5 cellular contexts compared by ENCODE assay signal in genomic region chr20:45797510-45797909, GRCh38. TPM values are rescaled to one million over a fixed set of nuclear protein-coding genes. Genes with fewer than 3 reads are reported as not detected.
"Had no signal": no experiment of that assay in that cellular context is flagged by ENCODE, and none has a peak within 500 bp of the region (broad histone marks: within the 10 kb centered on the region; RNA-seq: fewer than 3 reads in every experiment).

No MANE protein-coding gene starts in this region.

RNA-seq across cellular contexts. Expression of gene WFDC3, which starts 5.8 kb away (rescaled TPM):
- total RNA-seq: H7, HT-29 had no signal

RNA-seq across cellular contexts. Expression of gene TNNC2, which starts 29.6 kb away (rescaled TPM):
- total RNA-seq: GM23248, H4, IMR-90 had no signal
